In the genomic region with DNA sequence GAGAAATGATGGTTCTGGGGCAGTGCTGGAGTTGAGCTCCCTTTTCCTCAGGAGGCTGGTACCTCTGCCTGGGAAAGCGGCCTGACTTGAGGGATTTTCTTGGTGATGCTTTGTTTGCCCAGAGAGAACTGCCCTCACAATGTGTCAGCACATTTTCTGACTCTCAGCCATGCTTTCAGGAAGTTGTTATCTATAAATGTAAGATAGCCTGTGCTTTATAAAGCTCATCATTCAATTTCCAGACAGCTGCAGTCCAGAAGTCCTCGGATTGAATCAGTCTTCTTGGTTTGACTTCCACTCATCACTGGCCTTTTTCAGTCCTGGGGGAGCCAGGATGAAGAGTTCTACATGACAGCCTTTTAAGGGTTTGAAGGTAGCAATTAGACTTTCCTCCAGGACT, we compare ENCODE assay signal across 22 cellular contexts. TPM values are rescaled to one million over a fixed set of nuclear protein-coding genes. Genes with fewer than 3 reads are reported as not detected.
"Had no signal": no experiment of that assay in that cellular context is flagged by ENCODE, and none has a peak within 500 bp of the region (broad histone marks: within the 10 kb centered on the region; RNA-seq: fewer than 3 reads in every experiment).

No MANE protein-coding gene starts in this region.

- DNase-seq: activated CD4-positive, alpha-beta T cell treated with anti-CD3 and anti-CD28 coated beads for 4 hours; activated CD8-positive, alpha-beta T cell treated with anti-CD3 and anti-CD28 coated beads for 36 hours; activated effector memory CD4-positive, alpha-beta T cell treated with Interleukin-2 at 50 U/mL for 16 hours; activated T-cell treated with anti-CD3 and anti-CD28 coated beads, Interleukin-2, amount 50 U/mL, for 4 hours; effector CD8-positive, alpha-beta T cell; esophagus squamous epithelium; foreskin melanocyte; left colon; lower lobe of right lung; sigmoid colon; stimulated activated CD4-positive, alpha-beta T cell treated with anti-CD3 and anti-CD28 coated beads, Interleukin-1b, Interleukin-23, amount 100 ng/mL, for 48 hours; T-cell; T1000 had no signal

- H3K9me3 ChIP-seq: esophagus squamous epithelium, lower lobe of right lung, sigmoid colon, tibial nerve had no signal

- H3K4me1 ChIP-seq: esophagus squamous epithelium, lower lobe of right lung, sigmoid colon, tibial nerve had no signal

- H3K36me3 ChIP-seq: esophagus squamous epithelium, lower lobe of right lung, sigmoid colon, tibial nerve had no signal

- H3K27me3 ChIP-seq: sigmoid colon, tibial nerve had no signal

- ATAC-seq: activated CD8-positive, alpha-beta T cell treated with anti-CD3 and anti-CD28 coated beads for 36 hours; activated naive CD4-positive, alpha-beta T cell treated with anti-CD3 and anti-CD28 coated beads, Interleukin-2, amount 50 U/mL, for 72 hours; activated T-cell treated with anti-CD3 and anti-CD28 coated beads, Interleukin-2, amount 50 U/mL, for 4 hours; left colon; lower lobe of right lung; stimulated activated memory B cell treated with anti-CD40 and anti-IgM and Interleukin-4, amounts not matched to agents 10 μg/mL and 1 μg/mL and 100 μg/mL, for 72 hours; T-cell had no signal

- H3K27ac ChIP-seq: esophagus squamous epithelium, lower lobe of right lung, sigmoid colon, tibial nerve had no signal

- H3K4me3 ChIP-seq: esophagus squamous epithelium, lower lobe of right lung, sigmoid colon, tibial nerve had no signal

RNA-seq across cellular contexts. Expression of gene ERICH6B, which starts 13.4 kb away (rescaled TPM):
- total RNA-seq: activated CD8-positive, alpha-beta T cell treated with anti-CD3 and anti-CD28 coated beads for 36 hours; activated naive CD4-positive, alpha-beta T cell treated with anti-CD3 and anti-CD28 coated beads, Interleukin-2, amount 50 U/mL, for 72 hours; activated T-cell treated with anti-CD3 and anti-CD28 coated beads, Interleukin-2, amount 50 U/mL, for 4 hours; endothelial cell of umbilical vein; esophagus squamous epithelium; left colon; lower lobe of right lung; mesothelial cell of epicardium; myocyte; neural crest cell; osteoblast; sigmoid colon; subcutaneous adipose tissue; T-cell; tibial nerve had no signal
- polyA plus RNA-seq: endothelial cell of umbilical vein, sigmoid colon had no signal
